In the genomic region with DNA sequence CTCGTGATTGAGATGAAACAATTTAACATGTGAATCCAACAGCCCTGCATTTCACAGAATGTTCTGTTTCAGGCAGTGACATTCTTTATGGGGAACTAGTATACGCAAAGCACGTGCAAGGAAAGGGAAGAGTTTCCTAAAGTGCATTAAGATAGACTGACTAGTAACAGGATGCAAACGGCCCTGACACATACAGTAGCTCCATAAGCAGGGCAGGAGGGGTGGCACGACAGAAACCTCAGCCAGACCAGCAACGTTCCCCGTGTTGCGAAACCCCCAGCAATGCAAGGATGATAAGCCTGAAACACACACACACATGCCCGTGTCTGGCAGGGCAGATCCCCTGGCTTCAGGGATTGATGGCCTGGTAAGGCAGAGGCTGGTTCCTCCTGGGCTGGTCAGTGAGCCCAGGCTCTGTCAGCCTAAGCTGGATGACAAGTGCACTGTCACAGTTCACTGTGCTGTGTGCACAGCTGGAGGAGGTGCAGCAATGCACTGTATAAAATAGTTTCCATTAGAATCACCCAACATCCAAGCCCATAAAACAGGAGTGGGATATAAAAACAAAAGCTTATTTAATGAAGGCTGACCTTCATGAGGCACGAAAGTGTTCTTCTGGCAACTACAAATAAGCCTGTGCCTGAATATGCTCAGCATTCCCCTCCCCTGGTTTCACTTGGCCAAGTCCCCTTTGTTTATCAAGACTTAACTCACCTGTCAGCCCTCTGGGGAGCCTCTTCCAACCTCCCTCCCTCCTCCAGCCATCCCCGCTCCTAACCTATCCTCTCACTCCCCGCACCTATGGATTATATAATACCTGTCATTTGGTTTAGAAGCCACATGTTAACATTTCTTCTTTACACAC, we compare ENCODE assay signal across 8 cellular contexts.
DNase-seq lines count a peak whose midpoint lies in the region; ATAC-seq and TF ChIP-seq lines count a peak whose summit lies in the region.

No MANE protein-coding gene starts in this region.

- peaks cover 20% of the 10 kb centered on the region for H3K4me1 ChIP-seq in Caco-2

- no peak for TF ChIP-seq CTCF in Caco-2 (IDR thresholded peaks at IDR 0.05; ENCODE audit: insufficient read depth in 1 of 2, low read depth in 1 of 2, low read length in 1 of 2, severe bottlenecking in 1 of 2, unreplicated experiment in 1 of 2)
- no peak for TF ChIP-seq CTCF in natural killer cell (IDR thresholded peaks at IDR 0.05)
- TF ChIP-seq CTCF in GM20000 (IDR thresholded peaks at IDR 0.05; ENCODE audit: extremely low read depth, missing control alignments) = no peak

- POLR2A ChIA-PET in Caco-2 (lab: Charles Lee) = no interaction called here

- peak; percentile 88 to 89 for DNase-seq in Caco-2
- DNase-seq in NCI-H345 treated with DMSO at 0.1 percent for 48 hours (lab: John Stamatoyannopoulos, UW; ENCODE audit: unreplicated experiment) = peak; percentile 4
- peak; percentile 33 for DNase-seq in dermis blood vessel endothelial cell
- DNase-seq in natural killer cell = peak; percentile 35
- no peak for DNase-seq in GM20000 (ENCODE audit: low spot score)
- no peak for DNase-seq in central memory CD4-positive, alpha-beta T cell

- H3K27ac Mint-ChIP-seq in Caco-2 (ENCODE audit: unreplicated experiment) (peak overlapping the region; percentile 66), natural killer cell (peak overlapping the region; percentile 97)

- H3K36me3 ChIP-seq in Caco-2 (ENCODE audit: control insufficient read depth, insufficient read depth, low read length) = no peaks in the 10 kb centered on the region

- CTCF ChIA-PET in Caco-2 (lab: Charles Lee) = no interaction called here

- H3K4me1 Mint-ChIP-seq in Caco-2 (ENCODE audit: low read depth, unreplicated experiment) (peaks cover 16% of the 10 kb centered on the region), natural killer cell (peaks cover 83 to 88% of the 10 kb centered on the region in 2 donors)

- intact Hi-C loops in Caco-2 (cut with micrococcal nuclease; ENCODE audit: unreplicated experiment) = loop anchor here (2.0 kb wide), 1 partner anchor 80 kb away; no protein-coding TSS in a partner anchor
- intact Hi-C loops in natural killer cell (cut with micrococcal nuclease) = loop anchor here (1.0 to 5.0 kb wide), 2 partner anchors 24 to 130 kb away; a partner anchor contains a TSS

- H3K27me3 Mint-ChIP-seq in Caco-2 (ENCODE audit: insufficient read depth, unreplicated experiment) (no peaks in the 10 kb centered on the region), natural killer cell (ENCODE audit: low read depth in 2 of 2) (no peaks in the 10 kb centered on the region)

- no peaks in the 10 kb centered on the region for H3K9me3 ChIP-seq in Caco-2

- H3K9me3 Mint-ChIP-seq in Caco-2 (ENCODE audit: unreplicated experiment) (no peaks in the 10 kb centered on the region), natural killer cell (no peaks in the 10 kb centered on the region)

- H3K4me3 ChIP-seq in Caco-2 (ENCODE audit: low read depth, low read length) = no peak overlapping the region

- no TSS peak for BruUV-seq in Caco-2 (replicated peaks; lab: Mats Ljungman, UMichigan)

- ATAC-seq in natural killer cell = peak in 1 of 3 donors; percentile 29
- ATAC-seq in GM18861 (IDR thresholded peaks at IDR 0.05; ENCODE audit: unreplicated experiment) = no peak
- no peak for ATAC-seq in GM19035 (IDR thresholded peaks at IDR 0.05; ENCODE audit: unreplicated experiment)

- H3K36me3 Mint-ChIP-seq in Caco-2 (ENCODE audit: insufficient read depth, unreplicated experiment) (peaks cover 12% of the 10 kb centered on the region), natural killer cell (peaks cover 20% of the 10 kb centered on the region)

- H3K4me3 Mint-ChIP-seq in Caco-2 (ENCODE audit: unreplicated experiment) = no peak overlapping the region
- peak overlapping the region; percentile 91 for H3K4me3 Mint-ChIP-seq in natural killer cell

- H3K27me3 ChIP-seq in Caco-2 (replicated peaks; ENCODE audit: control insufficient read depth, insufficient read depth, low read length) = no peaks in the 10 kb centered on the region

Comparison
In these comparisons a context has a peak if more than half of its experiments do, and no peak if none do; other contexts are left out.
1. DNase-seq: peak in Caco-2 (2 of 2), NCI-H345 treated with DMSO at 0.1 percent for 48 hours (single experiment), dermis blood vessel endothelial cell (single experiment) and natural killer cell (single experiment); none in GM20000 (single experiment) and central memory CD4-positive, alpha-beta T cell (single experiment).